Comparison of ENCODE assay signal across 9 cellular contexts in genomic region chr11:116073854-116074837, GRCh38.
A peak's percentile ranks its signal among the peaks of the same experiment; 100 is the strongest.
DNase-seq lines count a peak whose midpoint lies in the region; ATAC-seq and TF ChIP-seq lines count a peak whose summit lies in the region.
"Had no signal": no experiment of that assay in that cellular context is flagged by ENCODE, and none has a peak within 500 bp of the region (broad histone marks: within the 10 kb centered on the region; RNA-seq: fewer than 3 reads in every experiment).

No MANE protein-coding gene starts in this region.

- H3K9ac ChIP-seq in PC-3 (ENCODE audit: low read length): no peak overlapping the region

- no peaks in the 10 kb centered on the region for H3K36me3 ChIP-seq in aorta (ENCODE audit: control insufficient read depth in 1 of 2, insufficient read depth in 2 of 2, low read length in 1 of 2)
- H3K36me3 ChIP-seq in PC-3 (ENCODE audit: low read depth, low read length): no peaks in the 10 kb centered on the region

- H3K27me3 ChIP-seq in aorta (ENCODE audit: control insufficient read depth in 1 of 2, insufficient read depth in 2 of 2, low read length in 1 of 2) (no peaks in the 10 kb centered on the region), PC-3 (ENCODE audit: low read length) (no peaks in the 10 kb centered on the region)

- no peaks in the 10 kb centered on the region for H4K20me1 ChIP-seq in PC-3 (ENCODE audit: low read length)

- no peak overlapping the region for H3K27ac ChIP-seq in aorta (ENCODE audit: low read depth in 1 of 2, low read length in 2 of 2)
- no peak overlapping the region for H3K27ac ChIP-seq in PC-3 (ENCODE audit: low read length)

- intact Hi-C loops in activated CD4-positive, alpha-beta memory T cell treated with anti-CD3 and anti-CD28 coated beads for 36 hours (cut with micrococcal nuclease): no loop called here
- intact Hi-C loops in aorta (cut with DNase I) (no loop called here), PC-3 (cut with micrococcal nuclease) (no loop called here)

- H3K4me1 ChIP-seq in aorta (ENCODE audit: control insufficient read depth in 1 of 2, insufficient read depth in 2 of 2, low read length in 2 of 2): no peaks in the 10 kb centered on the region
- H3K4me1 ChIP-seq in PC-3 (ENCODE audit: insufficient read depth, low read length): no peaks in the 10 kb centered on the region

- no peaks in the 10 kb centered on the region for H3K9me2 ChIP-seq in PC-3 (replicated peaks; ENCODE audit: low read length)

- 26 to 31% methylated on average over 18 of the region's 18 CpGs for WGBS in aorta, 2 donors

- H3K36me3 Mint-ChIP-seq in activated CD4-positive, alpha-beta memory T cell treated with anti-CD3 and anti-CD28 coated beads for 36 hours: no peaks in the 10 kb centered on the region
- H3K36me3 Mint-ChIP-seq in activated CD4-positive, alpha-beta memory T cell treated with anti-CD3 and anti-CD28 coated beads, Interleukin-2, amount 10 ng/mL, durations not matched to agents 7 days and 5 days (ENCODE audit: low read depth): no peaks in the 10 kb centered on the region
- H3K36me3 Mint-ChIP-seq in naive thymus-derived CD8-positive, alpha-beta T cell: no peaks in the 10 kb centered on the region

- no peaks in the 10 kb centered on the region for H3K4me1 Mint-ChIP-seq in activated CD4-positive, alpha-beta memory T cell treated with anti-CD3 and anti-CD28 coated beads for 36 hours (ENCODE audit: low read depth)
- H3K4me1 Mint-ChIP-seq in activated CD4-positive, alpha-beta memory T cell treated with anti-CD3 and anti-CD28 coated beads, Interleukin-2, amount 10 ng/mL, durations not matched to agents 7 days and 5 days: no peaks in the 10 kb centered on the region
- H3K4me1 Mint-ChIP-seq in naive thymus-derived CD8-positive, alpha-beta T cell: no peaks in the 10 kb centered on the region

- H3K27me3 Mint-ChIP-seq in activated CD4-positive, alpha-beta memory T cell treated with anti-CD3 and anti-CD28 coated beads for 36 hours: peaks cover 6% of the 10 kb centered on the region
- no peaks in the 10 kb centered on the region for H3K27me3 Mint-ChIP-seq in activated CD4-positive, alpha-beta memory T cell treated with anti-CD3 and anti-CD28 coated beads, Interleukin-2, amount 10 ng/mL, durations not matched to agents 7 days and 5 days
- H3K27me3 Mint-ChIP-seq in naive thymus-derived CD8-positive, alpha-beta T cell: peaks cover 9 to 30% (median 16%) of the 10 kb centered on the region in 5 donors

- no peak overlapping the region for H2AFZ ChIP-seq in PC-3 (ENCODE audit: low read length)

- peak; percentile 11 for DNase-seq in activated CD4-positive, alpha-beta memory T cell treated with anti-CD3 and anti-CD28 coated beads for 36 hours
- DNase-seq in activated CD4-positive, alpha-beta memory T cell treated with anti-CD3 and anti-CD28 coated beads, Interleukin-2, amount 10 ng/mL, durations not matched to agents 7 days and 5 days: no peak
- peak in 44 of 56 donors; percentile 8 to 80 (median 57) for DNase-seq in amygdala (lab: John Stamatoyannopoulos, UW)
- peak in 44 of 56 donors; percentile 3 to 85 (median 53) for DNase-seq in nucleus accumbens (lab: John Stamatoyannopoulos, UW)
- no peak for DNase-seq in aorta
- no peak for DNase-seq in naive thymus-derived CD8-positive, alpha-beta T cell
- DNase-seq in PC-3: no peak

- H3K4me3 Mint-ChIP-seq in activated CD4-positive, alpha-beta memory T cell treated with anti-CD3 and anti-CD28 coated beads for 36 hours: no peak overlapping the region
- no peak overlapping the region for H3K4me3 Mint-ChIP-seq in activated CD4-positive, alpha-beta memory T cell treated with anti-CD3 and anti-CD28 coated beads, Interleukin-2, amount 10 ng/mL, durations not matched to agents 7 days and 5 days
- H3K4me3 Mint-ChIP-seq in naive thymus-derived CD8-positive, alpha-beta T cell: no peak overlapping the region

- no peaks in the 10 kb centered on the region for H3K9me3 ChIP-seq in aorta (ENCODE audit: control insufficient read depth, low read length)
- H3K9me3 ChIP-seq in PC-3 (ENCODE audit: low read length): peaks cover 9% of the 10 kb centered on the region; the same call in 1 of the 2 replicates

- CTCF ChIA-PET in activated CD4-positive, alpha-beta memory T cell treated with anti-CD3 and anti-CD28 coated beads for 36 hours (lab: Charles Lee): no interaction called here
- CTCF ChIA-PET in activated CD4-positive, alpha-beta memory T cell treated with anti-CD3 and anti-CD28 coated beads, Interleukin-2, amount 10 ng/mL, durations not matched to agents 7 days and 5 days (lab: Charles Lee): interaction anchor here (1.1 kb wide), 1 partner anchor 15 kb away, joined by 3 read pairs; no protein-coding TSS in a partner anchor
- CTCF ChIA-PET in PC-3 (lab: Charles Lee): no interaction called here

- POLR2A ChIA-PET in activated CD4-positive, alpha-beta memory T cell treated with anti-CD3 and anti-CD28 coated beads for 36 hours (lab: Charles Lee): no interaction called here
- POLR2A ChIA-PET in activated CD4-positive, alpha-beta memory T cell treated with anti-CD3 and anti-CD28 coated beads, Interleukin-2, amount 10 ng/mL, durations not matched to agents 7 days and 5 days (lab: Charles Lee): no interaction called here
- POLR2A ChIA-PET in naive thymus-derived CD8-positive, alpha-beta T cell (lab: Charles Lee): no interaction called here
- POLR2A ChIA-PET in PC-3 (lab: Charles Lee; ENCODE audit: unreplicated experiment): no interaction called here

- H3F3A ChIP-seq in PC-3 (ENCODE audit: low read length, unreplicated experiment): no peaks in the 10 kb centered on the region

- H3K4me3 ChIP-seq in aorta (ENCODE audit: low read length in 2 of 2): no peak overlapping the region
- H3K4me3 ChIP-seq in PC-3 (ENCODE audit: low read length): no peak overlapping the region

- no peaks in the 10 kb centered on the region for H3K9me3 Mint-ChIP-seq in activated CD4-positive, alpha-beta memory T cell treated with anti-CD3 and anti-CD28 coated beads for 36 hours
- H3K9me3 Mint-ChIP-seq in activated CD4-positive, alpha-beta memory T cell treated with anti-CD3 and anti-CD28 coated beads, Interleukin-2, amount 10 ng/mL, durations not matched to agents 7 days and 5 days: peaks cover 4% of the 10 kb centered on the region
- H3K9me3 Mint-ChIP-seq in naive thymus-derived CD8-positive, alpha-beta T cell: peaks cover 0 to 15% (median 5%) of the 10 kb centered on the region in 9 donors

- no peak overlapping the region for H3K27ac Mint-ChIP-seq in activated CD4-positive, alpha-beta memory T cell treated with anti-CD3 and anti-CD28 coated beads for 36 hours
- H3K27ac Mint-ChIP-seq in activated CD4-positive, alpha-beta memory T cell treated with anti-CD3 and anti-CD28 coated beads, Interleukin-2, amount 10 ng/mL, durations not matched to agents 7 days and 5 days: no peak overlapping the region
- H3K27ac Mint-ChIP-seq in naive thymus-derived CD8-positive, alpha-beta T cell: no peak overlapping the region

- no peak for TF ChIP-seq CTCF in PC-3 (conservative IDR thresholded peaks at IDR 0.05; ENCODE audit: low read depth, low read length)

- BruUV-seq in PC-3 (replicated peaks; lab: Mats Ljungman, UMichigan): no TSS peak

- no peaks in the 10 kb centered on the region for H3K79me2 ChIP-seq in PC-3 (ENCODE audit: low read length)

- no peak overlapping the region for H3K4me2 ChIP-seq in PC-3 (ENCODE audit: low read length)

- ATAC-seq in HG03460 (IDR thresholded peaks at IDR 0.05; ENCODE audit: unreplicated experiment): peak; percentile 72
- ATAC-seq in aorta (ENCODE audit: low FRiP score): no peak
- ATAC-seq in naive thymus-derived CD8-positive, alpha-beta T cell: no peak
- ATAC-seq in PC-3: no peak
- ATAC-seq: Panc1 had no signal

Comparison
In these comparisons a context has a peak if more than half of its experiments do, and no peak if none do; other contexts are left out.
1. DNase-seq: peak in activated CD4-positive, alpha-beta memory T cell treated with anti-CD3 and anti-CD28 coated beads for 36 hours (single experiment), amygdala (44 of 56) and nucleus accumbens (44 of 56); none in activated CD4-positive, alpha-beta memory T cell treated with anti-CD3 and anti-CD28 coated beads, Interleukin-2, amount 10 ng/mL, durations not matched to agents 7 days and 5 days (single experiment), aorta (0 of 2), naive thymus-derived CD8-positive, alpha-beta T cell (0 of 10) and PC-3 (single experiment).